ENCODE assay signal across 8 cellular contexts in the genomic region with DNA sequence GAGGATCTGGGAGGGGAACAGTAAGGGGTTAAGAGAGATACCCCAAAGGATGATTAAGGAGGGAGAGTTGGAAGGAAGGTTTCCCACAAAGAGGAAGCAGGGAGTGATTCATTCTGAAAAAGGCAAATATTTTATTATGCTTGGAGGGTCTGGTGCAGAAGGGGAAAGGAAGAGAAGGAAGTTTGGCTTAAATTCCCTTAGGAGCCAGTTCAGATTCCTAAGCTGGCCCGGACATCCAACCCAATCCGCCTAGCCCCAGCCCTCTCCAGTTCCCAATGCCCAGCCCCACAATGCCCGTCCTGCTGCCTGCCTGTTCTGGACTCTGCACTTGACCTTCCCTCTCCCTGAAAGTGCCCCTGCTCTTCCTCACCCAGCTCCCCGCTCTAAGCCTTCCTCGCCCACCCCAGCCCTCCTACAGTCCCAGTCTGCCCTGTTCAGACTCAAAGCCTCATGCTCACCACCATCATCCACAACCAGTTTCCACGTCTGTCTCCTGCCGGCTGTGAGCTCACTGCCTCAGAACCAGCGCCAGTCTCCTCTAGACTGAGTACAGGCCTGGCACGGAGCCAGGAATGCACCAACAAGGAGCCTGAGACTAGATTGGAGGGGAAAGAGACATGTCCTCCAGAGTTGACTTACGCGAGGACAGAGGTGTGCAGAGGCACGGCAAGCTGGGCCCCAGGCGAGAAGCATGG. TPM values are rescaled to one million over a fixed set of nuclear protein-coding genes. Genes with fewer than 3 reads are reported as not detected.
DNase-seq lines count a peak whose midpoint lies in the region; ATAC-seq and TF ChIP-seq lines count a peak whose summit lies in the region.

No MANE protein-coding gene starts in this region.

- H3K27ac ChIP-seq in brain microvascular endothelial cell (peak overlapping the region; percentile 82), thoracic aorta (peak overlapping the region; percentile 73 to 84)

- H3K27me3 ChIP-seq in brain microvascular endothelial cell (replicated peaks) (no peaks in the 10 kb centered on the region), thoracic aorta (replicated peaks; ENCODE audit: insufficient read depth) (no peaks in the 10 kb centered on the region)

- H3K4me3 ChIP-seq in brain microvascular endothelial cell (ENCODE audit: low read depth, low read length), result no peak overlapping the region
- peak overlapping the region; percentile 28 for H3K4me3 ChIP-seq in thoracic aorta

- peaks cover 33% of the 10 kb centered on the region for H3K36me3 ChIP-seq in brain microvascular endothelial cell (replicated peaks)
- no peaks in the 10 kb centered on the region for H3K36me3 ChIP-seq in thoracic aorta

- H3K4me1 ChIP-seq in thoracic aorta (ENCODE audit: control insufficient read depth in 1 of 2, low read depth in 2 of 2), result peaks cover 34 to 73% of the 10 kb centered on the region in 2 donors

- H3K9me3 ChIP-seq in thoracic aorta, result no peaks in the 10 kb centered on the region

- peak; percentile 19 for DNase-seq in NCI-H82 (lab: John Stamatoyannopoulos, UW)
- DNase-seq in NCI-H82 treated with DMSO at 0.1 percent for 48 hours (lab: John Stamatoyannopoulos, UW; ENCODE audit: unreplicated experiment), result no peak
- peak; percentile 80 for DNase-seq in brain microvascular endothelial cell
- DNase-seq in left kidney (ENCODE audit: low read depth, low spot score), result peak; percentile 67
- peak; percentile 62 for DNase-seq in thoracic aorta (ENCODE audit: low spot score)
- no peak for DNase-seq in HPDE6-E6E7 (ENCODE audit: extremely low spot score)
- no peak for DNase-seq in NOMO-1 treated with dmso at 0.1 percent for 144 hours (lab: John Stamatoyannopoulos, UW; ENCODE audit: unreplicated experiment)

- in situ Hi-C loops in brain microvascular endothelial cell (cut with HindIII; ENCODE audit: low pct_ligation_motif_present, low sequenced_read_pairs), result no loop called here

- TF ChIP-seq CTCF in brain microvascular endothelial cell (IDR thresholded peaks at IDR 0.05; ENCODE audit: low read depth, low read length, missing control alignments) (no peak), thoracic aorta (IDR thresholded peaks at IDR 0.05) (no peak)

- ATAC-seq in thoracic aorta (ENCODE audit: insufficient number of reproducible peaks, low FRiP score, low read depth) (peak; percentile 47), HG02588 (IDR thresholded peaks at IDR 0.05; ENCODE audit: unreplicated experiment) (no peak)

RNA-seq across cellular contexts. Expression of gene CAPN2, which starts 18.9 kb away (rescaled TPM):
- 100 to 1,000 TPM; 235 to 258 TPM for total RNA-seq in thoracic aorta

Comparison
In these comparisons a context has a peak if more than half of its experiments do, and no peak if none do; other contexts are left out.
1. DNase-seq: peak in NCI-H82 (single experiment), brain microvascular endothelial cell (single experiment), left kidney (single experiment) and thoracic aorta (single experiment); none in NCI-H82 treated with DMSO at 0.1 percent for 48 hours (single experiment), HPDE6-E6E7 (single experiment) and NOMO-1 treated with dmso at 0.1 percent for 144 hours (single experiment).